8 cellular contexts compared by ENCODE assay signal in the genomic region with DNA sequence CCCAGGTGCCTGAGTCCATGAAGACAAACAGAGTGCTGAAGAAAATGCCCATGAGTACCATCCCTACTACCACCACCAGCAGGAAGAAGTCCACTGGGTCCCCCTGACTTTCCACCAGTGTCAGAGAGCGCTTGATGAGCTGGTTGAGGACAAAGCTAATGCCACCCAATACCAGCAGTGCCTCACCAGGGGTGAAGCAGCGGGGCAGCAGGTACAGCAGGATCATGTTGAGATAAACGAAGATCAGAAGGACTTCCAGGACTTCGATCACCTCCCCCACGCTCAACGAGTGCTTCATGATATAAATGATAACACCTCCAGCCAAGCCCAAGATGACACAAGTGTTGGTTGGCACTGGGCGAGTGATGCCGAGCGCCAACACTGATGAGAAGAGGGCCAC. TPM values are rescaled to one million over a fixed set of nuclear protein-coding genes. Genes with fewer than 3 reads are reported as not detected.
DNase-seq lines count a peak whose midpoint lies in the region; ATAC-seq and TF ChIP-seq lines count a peak whose summit lies in the region.

No MANE protein-coding gene starts in this region.

- intact Hi-C loops in sciatic nerve (cut with DNase I), result no loop called here

- H3K36me3 ChIP-seq in DND-41 (ENCODE audit: insufficient read depth, low read length), result peaks cover 4% of the 10 kb centered on the region; the same call in 1 of the 2 replicates
- peaks cover 5 to 10% of the 10 kb centered on the region in 2 donors for H3K36me3 ChIP-seq in esophagus (ENCODE audit: control insufficient read depth in 2 of 2, insufficient read depth in 2 of 2, low read length in 1 of 2)
- H3K36me3 ChIP-seq in parathyroid adenoma (ENCODE audit: control insufficient read depth, insufficient read depth, low read length), result no peaks in the 10 kb centered on the region

- DNase-seq in DND-41 (no peak), RWPE1 (ENCODE audit: low spot score) (no peak), HK-2 (ENCODE audit: unreplicated experiment) (no peak), NOMO-1 (lab: John Stamatoyannopoulos, UW; ENCODE audit: unreplicated experiment in 2 of 2) (no peak), sciatic nerve (ENCODE audit: low spot score) (no peak), NCI-H345 (lab: John Stamatoyannopoulos, UW) (no peak)

- no peaks in the 10 kb centered on the region for H3K27me3 ChIP-seq in DND-41 (ENCODE audit: insufficient read depth, low read length, poor library complexity)
- no peaks in the 10 kb centered on the region for H3K27me3 ChIP-seq in esophagus (ENCODE audit: control insufficient read depth in 1 of 2, insufficient read depth in 2 of 2, low read length in 2 of 2)
- no peaks in the 10 kb centered on the region for H3K27me3 ChIP-seq in parathyroid adenoma (ENCODE audit: control insufficient read depth, insufficient read depth, low read length)

- H2AFZ ChIP-seq in DND-41 (ENCODE audit: low read depth, low read length) (0 out of 2 replicates have a peak overlapping the region, but pooled peaks have one; percentile 98), parathyroid adenoma (no peak overlapping the region)

- ATAC-seq in DND-41 (ENCODE audit: insufficient read depth, low read depth) (no peak), sciatic nerve (no peak)

- WGBS in esophagus, 2 donors, result 58 to 59% methylated on average over 9 of the region's 9 CpGs

- H3K9ac ChIP-seq in DND-41 (ENCODE audit: low read depth, low read length) (peak overlapping the region; percentile 93), parathyroid adenoma (no peak overlapping the region)

- peak overlapping the region; percentile 98 for H3K4me2 ChIP-seq in DND-41 (ENCODE audit: insufficient read depth, low read length)
- H3K4me2 ChIP-seq in parathyroid adenoma (ENCODE audit: low read length), result peak overlapping the region; percentile 89

- POLR2A ChIA-PET in RWPE1 (lab: Yijun Ruan, JAX; ENCODE audit: low non-redundant PET), result no interaction called here

- peaks cover 35% of the 10 kb centered on the region for H3K79me2 ChIP-seq in DND-41 (ENCODE audit: insufficient read depth, low read length)
- no peaks in the 10 kb centered on the region for H3K79me2 ChIP-seq in parathyroid adenoma

- H3K4me1 ChIP-seq in DND-41 (ENCODE audit: insufficient read depth, low read length) (peaks cover 33% of the 10 kb centered on the region), esophagus (ENCODE audit: control insufficient read depth in 2 of 2, insufficient read depth in 2 of 2, low read length in 1 of 2) (peaks cover 8 to 16% of the 10 kb centered on the region in 2 donors), parathyroid adenoma (no peaks in the 10 kb centered on the region)

- H4K20me1 ChIP-seq in DND-41 (ENCODE audit: insufficient read depth, low read length), result no peaks in the 10 kb centered on the region

- CTCF ChIA-PET in RWPE1 (lab: Yijun Ruan, JAX), result interaction anchor here (0.5 kb wide), 1 partner anchor 198 kb away, joined by 3 read pairs; no protein-coding TSS in a partner anchor

- no peak for TF ChIP-seq CTCF in DND-41 (IDR thresholded peaks at IDR 0.05; ENCODE audit: borderline replicate concordance, extremely low read depth, low read length, poor library complexity, severe bottlenecking)
- no peak for TF ChIP-seq CTCF in RWPE1 (conservative IDR thresholded peaks at IDR 0.05; ENCODE audit: low read depth)
- TF ChIP-seq CTCF in parathyroid adenoma (IDR thresholded peaks at IDR 0.05), result no peak

- H3K4me3 ChIP-seq in DND-41 (ENCODE audit: low read depth in 1 of 2, low read length in 2 of 2), result peak overlapping the region; percentile 94 to 95; a peak in 3 of 4 replicates
- peak overlapping the region; percentile 78 to 92 for H3K4me3 ChIP-seq in esophagus (ENCODE audit: low read depth in 1 of 2, low read length in 2 of 2)
- H3K4me3 ChIP-seq in parathyroid adenoma (ENCODE audit: low read depth, low read length), result peak overlapping the region; percentile 73

- H3K9me3 ChIP-seq in DND-41 (ENCODE audit: insufficient read depth, low read length, severe bottlenecking), result no peaks in the 10 kb centered on the region
- H3K9me3 ChIP-seq in esophagus (ENCODE audit: control insufficient read depth in 2 of 2, insufficient read depth in 1 of 2, low read depth in 1 of 2, low read length in 1 of 2), result no peaks in the 10 kb centered on the region
- no peaks in the 10 kb centered on the region for H3K9me3 ChIP-seq in parathyroid adenoma (ENCODE audit: control insufficient read depth, low read length)

- peak overlapping the region; percentile 94 for H3K27ac ChIP-seq in DND-41 (ENCODE audit: low read length)
- H3K27ac ChIP-seq in RWPE1, result peak overlapping the region; percentile 93
- H3K27ac ChIP-seq in esophagus (ENCODE audit: low read depth in 2 of 2, low read length in 1 of 2), result peak overlapping the region in 1 of 2 donors; percentile 98
- no peak overlapping the region for H3K27ac ChIP-seq in parathyroid adenoma

RNA-seq across cellular contexts. Expression of a gene that starts 0.9 kb away (rescaled TPM):
- polyA plus RNA-seq in esophagus, result 10 to 100 TPM in 1 of 2 donors, 1 to 10 TPM in 1; 5.3 to 11.6 TPM
- total RNA-seq in sciatic nerve, result 9.6 TPM

RNA-seq across cellular contexts. Expression of a gene that starts 1.0 kb away (rescaled TPM):
- polyA plus RNA-seq in esophagus, result 10 to 100 TPM; 19.7 to 21.8 TPM
- total RNA-seq in sciatic nerve, result 46.4 TPM

RNA-seq across cellular contexts. Expression of a gene that starts 25.8 kb away (rescaled TPM):
- polyA plus RNA-seq in esophagus, result 10 to 100 TPM; 19.8 to 39.5 TPM
- 38.7 TPM for total RNA-seq in sciatic nerve
